8 cellular contexts compared by ENCODE assay signal in the genomic region with DNA sequence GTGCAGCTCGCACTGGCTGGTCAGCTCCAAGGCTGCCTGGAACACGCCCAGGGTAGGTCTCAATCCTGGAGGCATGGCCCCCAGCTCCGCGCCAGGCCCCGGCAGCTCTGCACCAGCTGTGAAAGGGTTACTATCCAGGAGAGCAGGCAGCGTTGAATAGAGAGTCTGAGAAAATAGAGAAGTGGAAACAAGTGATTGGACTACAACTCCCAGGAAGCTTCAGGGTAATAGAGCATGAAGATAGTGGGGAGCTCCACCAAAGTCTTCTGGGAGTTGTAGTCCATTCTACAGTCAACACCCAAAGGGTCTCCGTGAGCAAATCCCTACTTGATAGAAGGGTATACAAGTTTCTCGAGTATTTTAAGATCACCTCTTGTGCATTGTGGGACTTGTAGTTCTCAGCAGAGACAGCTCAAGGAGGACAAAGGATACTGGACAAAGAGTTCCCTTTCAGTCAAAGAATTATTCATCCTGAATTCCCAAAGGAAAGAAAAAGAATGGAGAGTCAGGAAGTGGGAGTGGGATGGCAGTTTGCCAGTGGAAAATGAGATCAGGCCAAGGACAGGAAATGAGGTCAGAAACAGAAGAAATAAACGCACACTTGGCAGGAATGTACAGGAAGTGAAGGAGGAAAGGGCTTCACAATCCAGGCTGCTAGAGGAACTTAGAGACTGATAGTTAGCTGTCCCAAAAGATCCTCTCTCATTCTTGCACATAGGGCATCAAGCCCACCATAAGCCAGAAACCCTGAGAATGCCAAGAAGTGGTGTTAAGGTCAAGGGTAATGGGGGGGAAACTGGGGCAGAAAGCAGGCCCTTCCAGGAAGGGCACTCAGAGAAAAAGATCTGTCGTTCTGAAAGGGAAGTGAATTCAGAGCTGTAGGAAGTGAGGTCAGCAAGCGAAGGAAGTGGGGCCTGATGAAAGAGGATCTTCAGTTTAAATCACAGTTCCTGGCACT. TPM values are rescaled to one million over a fixed set of nuclear protein-coding genes. Genes with fewer than 3 reads are reported as not detected.
DNase-seq lines count a peak whose midpoint lies in the region; ATAC-seq and TF ChIP-seq lines count a peak whose summit lies in the region.

No MANE protein-coding gene starts in this region.

- POLR2A ChIA-PET in activated B cell treated with CpG ODN at 0.5 μM for 24 hours (lab: Charles Lee) = interaction anchor here (0.6 to 2.4 kb wide), 7 partner anchors 9 to 361 kb away, joined by 3 to 13 read pairs (median 4); partner anchors contain the start of genes HSD17B14, RUVBL2, SYNGR4 and TMEM143

- intact Hi-C loops in activated B cell treated with CpG ODN at 0.5 μM for 24 hours (cut with micrococcal nuclease) = loop anchor here (1.0 to 10.0 kb wide), 2 partner anchors 11 to 730 kb away; partner anchors contain the start of genes ALDH16A1 and PIH1D1

- H3K36me3 Mint-ChIP-seq in activated naive CD4-positive, alpha-beta T cell treated with anti-CD3 and anti-CD28 coated beads, Interleukin-2, amount 10 ng/mL, durations not matched to agents 7 days and 5 days = peaks cover 28% of the 10 kb centered on the region
- H3K36me3 Mint-ChIP-seq in activated B cell treated with CpG ODN at 0.5 μM for 24 hours (ENCODE audit: low read depth) (peaks cover 11% of the 10 kb centered on the region), neural crest cell (ENCODE audit: low read depth) (peaks cover 5% of the 10 kb centered on the region)

- H3K27me3 Mint-ChIP-seq in activated naive CD4-positive, alpha-beta T cell treated with anti-CD3 and anti-CD28 coated beads, Interleukin-2, amount 10 ng/mL, durations not matched to agents 7 days and 5 days = no peaks in the 10 kb centered on the region
- H3K27me3 Mint-ChIP-seq in activated B cell treated with CpG ODN at 0.5 μM for 24 hours (no peaks in the 10 kb centered on the region), neural crest cell (ENCODE audit: low read depth) (no peaks in the 10 kb centered on the region)

- no peak overlapping the region for H3K4me3 Mint-ChIP-seq in activated naive CD4-positive, alpha-beta T cell treated with anti-CD3 and anti-CD28 coated beads, Interleukin-2, amount 10 ng/mL, durations not matched to agents 7 days and 5 days
- H3K4me3 Mint-ChIP-seq in activated B cell treated with CpG ODN at 0.5 μM for 24 hours = peak overlapping the region; percentile 64
- peak overlapping the region; percentile 10 for H3K4me3 Mint-ChIP-seq in neural crest cell

- peaks cover 25% of the 10 kb centered on the region for H3K9me3 Mint-ChIP-seq in activated naive CD4-positive, alpha-beta T cell treated with anti-CD3 and anti-CD28 coated beads, Interleukin-2, amount 10 ng/mL, durations not matched to agents 7 days and 5 days
- H3K9me3 Mint-ChIP-seq in activated B cell treated with CpG ODN at 0.5 μM for 24 hours (peaks cover 13% of the 10 kb centered on the region), neural crest cell (peaks cover 7% of the 10 kb centered on the region)

- H3K4me1 Mint-ChIP-seq in activated naive CD4-positive, alpha-beta T cell treated with anti-CD3 and anti-CD28 coated beads, Interleukin-2, amount 10 ng/mL, durations not matched to agents 7 days and 5 days = peaks cover 52% of the 10 kb centered on the region
- peaks cover 34% of the 10 kb centered on the region for H3K4me1 Mint-ChIP-seq in activated B cell treated with CpG ODN at 0.5 μM for 24 hours
- H3K4me1 Mint-ChIP-seq in neural crest cell = peaks cover 27% of the 10 kb centered on the region

- TF ChIP-seq CTCF in activated B cell treated with CpG ODN at 0.5 μM for 24 hours (IDR thresholded peaks at IDR 0.05) = no peak
- no peak for TF ChIP-seq CTCF in fibroblast of pulmonary artery (IDR thresholded peaks at IDR 0.05; ENCODE audit: low read length, missing control alignments)
- no peak for TF ChIP-seq CTCF in neural crest cell (conservative IDR thresholded peaks at IDR 0.05)

- peak overlapping the region; percentile 89 for H3K27ac Mint-ChIP-seq in activated naive CD4-positive, alpha-beta T cell treated with anti-CD3 and anti-CD28 coated beads, Interleukin-2, amount 10 ng/mL, durations not matched to agents 7 days and 5 days
- H3K27ac Mint-ChIP-seq in activated B cell treated with CpG ODN at 0.5 μM for 24 hours = peak overlapping the region; percentile 79
- peak overlapping the region; percentile 95 for H3K27ac Mint-ChIP-seq in neural crest cell (ENCODE audit: unreplicated experiment)

- CTCF ChIA-PET in activated naive CD4-positive, alpha-beta T cell treated with anti-CD3 and anti-CD28 coated beads, Interleukin-2, amount 10 ng/mL, durations not matched to agents 7 days and 5 days (lab: Charles Lee) = interaction anchor here (0.6 to 2.0 kb wide), 3 partner anchors 13 to 18 kb away, joined by 3 to 8 read pairs (median 4); partner anchors contain the start of gene RASIP1
- CTCF ChIA-PET in activated B cell treated with CpG ODN at 0.5 μM for 24 hours (lab: Charles Lee) = interaction anchor here (1.0 to 2.2 kb wide), 3 partner anchors 7 to 246 kb away, joined by 3 to 5 read pairs (median 3); no protein-coding TSS in a partner anchor

- no peak for DNase-seq in activated naive CD4-positive, alpha-beta T cell treated with anti-CD3 and anti-CD28 coated beads, Interleukin-2, amount 10 ng/mL, durations not matched to agents 7 days and 5 days
- no peak for DNase-seq in activated naive CD4-positive, alpha-beta T cell treated with anti-CD3 and anti-CD28 coated beads, Interleukin-2, amount 50 U/mL, for 16 hours
- DNase-seq in NCI-H2171 treated with DMSO at 0.1 percent for 48 hours (lab: John Stamatoyannopoulos, UW) (peak; percentile 71), activated B cell treated with CpG ODN at 0.5 μM for 24 hours (no peak), fibroblast of pulmonary artery (ENCODE audit: low read depth) (peak; percentile 99), neural crest cell (ENCODE audit: low read depth, low spot score) (no peak), mesenteric fat pad (ENCODE audit: low spot score) (no peak)

- H3K4me3 ChIP-seq in fibroblast of pulmonary artery (replicated peaks; ENCODE audit: low read depth, low read length) = no peak overlapping the region

- ATAC-seq in activated B cell treated with CpG ODN at 0.5 μM for 24 hours (ENCODE audit: low read depth) = peak; percentile 50
- no peak for ATAC-seq in GM21515 (IDR thresholded peaks at IDR 0.05; ENCODE audit: unreplicated experiment)

RNA-seq across cellular contexts. Expression of gene MAMSTR, which starts 5.5 kb away (rescaled TPM):
- total RNA-seq in activated B cell treated with CpG ODN at 0.5 μM for 24 hours (0.37 and 0.78 TPM in 2 replicates), neural crest cell (2.4 and 2.6 TPM in 2 replicates), mesenteric fat pad (0.58 TPM)

RNA-seq across cellular contexts. Expression of gene RASIP1, which starts 15.3 kb away (rescaled TPM):
- total RNA-seq in activated B cell treated with CpG ODN at 0.5 μM for 24 hours = 0.07 and 0.12 TPM in 2 replicates
- total RNA-seq in neural crest cell = 0.59 and 1.0 TPM in 2 replicates
- total RNA-seq in mesenteric fat pad = 34.5 TPM

RNA-seq across cellular contexts. Expression of gene IZUMO1, which starts 21.6 kb away (rescaled TPM):
- total RNA-seq in activated B cell treated with CpG ODN at 0.5 μM for 24 hours (not detected in 2 replicates), neural crest cell (0.23 TPM in 1 of 2 replicates, not detected in the other), mesenteric fat pad (2.0 TPM)

RNA-seq across cellular contexts. Expression of gene FUT1, which starts 27.4 kb away (rescaled TPM):
- total RNA-seq in activated B cell treated with CpG ODN at 0.5 μM for 24 hours = not detected in 2 replicates
- total RNA-seq in neural crest cell = 0.51 and 0.59 TPM in 2 replicates
- 5.7 TPM for total RNA-seq in mesenteric fat pad

RNA-seq across cellular contexts. Expression of gene FUT2, which starts 29.3 kb away (rescaled TPM):
- total RNA-seq in activated B cell treated with CpG ODN at 0.5 μM for 24 hours (not detected in 2 replicates), neural crest cell (not detected in 2 replicates), mesenteric fat pad (0.19 TPM)

Comparison
In these comparisons a context has a peak if more than half of its experiments do, and no peak if none do; other contexts are left out.
1. DNase-seq: peak in NCI-H2171 treated with DMSO at 0.1 percent for 48 hours (single experiment) and fibroblast of pulmonary artery (single experiment); none in activated naive CD4-positive, alpha-beta T cell treated with anti-CD3 and anti-CD28 coated beads, Interleukin-2, amount 10 ng/mL, durations not matched to agents 7 days and 5 days (single experiment), activated naive CD4-positive, alpha-beta T cell treated with anti-CD3 and anti-CD28 coated beads, Interleukin-2, amount 50 U/mL, for 16 hours (single experiment), activated B cell treated with CpG ODN at 0.5 μM for 24 hours (single experiment), neural crest cell (single experiment) and mesenteric fat pad (single experiment).
2. RNA of gene RASIP1, which starts 15.3 kb away (total RNA-seq): 34.5 TPM in mesenteric fat pad (single experiment); 0.59 to 1.0 TPM in neural crest cell and 0.07 to 0.12 TPM in activated B cell treated with CpG ODN at 0.5 μM for 24 hours; every median in the first group is over 10 times any median in the second.
3. Peak in every context shown above with its lines, with median percentiles within 50 percentile points of each other: H3K27ac Mint-ChIP-seq.